ENCODE assay signal across 8 cellular contexts in genomic region chr4:56465599-56466295, GRCh38. TPM values are rescaled to one million over a fixed set of nuclear protein-coding genes. Genes with fewer than 3 reads are reported as not detected.
A peak's percentile ranks its signal among the peaks of the same experiment; 100 is the strongest.
DNase-seq lines count a peak whose midpoint lies in the region; ATAC-seq, FAIRE-seq and TF ChIP-seq lines count a peak whose summit lies in the region.

No MANE protein-coding gene starts in this region.

- no peaks in the 10 kb centered on the region for H3K27me3 Mint-ChIP-seq in activated naive CD8-positive, alpha-beta T cell

- H3K27ac ChIP-seq in A673 (ENCODE audit: low read depth, low read length, poor library complexity, severe bottlenecking) (no peak overlapping the region), HepG2 (ENCODE audit: extremely low read length, insufficient read depth, low read length) (peak overlapping the region; percentile 83)

- peaks cover 18% of the 10 kb centered on the region for H4K20me1 ChIP-seq in HepG2 (ENCODE audit: insufficient read depth, low read length)

- peaks cover 57% of the 10 kb centered on the region for H3K79me2 ChIP-seq in HepG2 (ENCODE audit: insufficient read depth, low read length)

- CTCF ChIA-PET in A673 (lab: Charles Lee), result no interaction called here
- CTCF ChIA-PET in HepG2 (lab: Yijun Ruan, JAX; ENCODE audit: low intra/inter-chr PET ratio, low total read pairs), result no interaction called here

- peak overlapping the region; percentile 98 for H3K4me3 Mint-ChIP-seq in activated naive CD8-positive, alpha-beta T cell

- peak; percentile 18 for FAIRE-seq in HepG2 (lab: Jason Lieb, UNC)

- ATAC-seq in HepG2 (peak; percentile 13), left lobe of liver (no peak)

- no peak for DNase-seq in A673 (ENCODE audit: low spot score)
- DNase-seq in HFF-Myc (ENCODE audit: extremely low read depth, low read depth), result peak; percentile 3
- no peak for DNase-seq in HepG2 (ENCODE audit: low spot score)
- DNase-seq in cerebellum (ENCODE audit: low spot score), result no peak
- no peak for DNase-seq in left lobe of liver (ENCODE audit: low spot score)
- no peak for DNase-seq in NCI-H345 (lab: John Stamatoyannopoulos, UW)
- DNase-seq in inferior parietal cortex (ENCODE audit: extremely low spot score), result no peak

- 87% methylated on average over 10 of the region's 10 CpGs for WGBS in HepG2 (ENCODE audit: low lambda C conversion rate)

- H3K4me1 Mint-ChIP-seq in activated naive CD8-positive, alpha-beta T cell (ENCODE audit: low read depth), result peaks cover 64% of the 10 kb centered on the region

- H3K27me3 ChIP-seq in A673 (replicated peaks; ENCODE audit: insufficient read depth, low read depth, low read length, poor library complexity) (no peaks in the 10 kb centered on the region), HepG2 (ENCODE audit: control insufficient read depth in 1 of 2, insufficient read depth in 2 of 2, low read length in 2 of 2) (no peaks in the 10 kb centered on the region; a peak in 1 of 5 replicates)

- intact Hi-C loops in A673 (cut with micrococcal nuclease; ENCODE audit: unreplicated experiment), result no loop called here
- intact Hi-C loops in HepG2 (cut with micrococcal nuclease; ENCODE audit: unreplicated experiment), result loop anchor here (2.0 to 5.0 kb wide), 3 partner anchors 25 to 79 kb away; no protein-coding TSS in a partner anchor

- peak overlapping the region; percentile 98; the same call in 1 of the 2 replicates for H3K9ac ChIP-seq in HepG2 (ENCODE audit: insufficient read depth, low read depth, low read length)

- H3K36me3 ChIP-seq in A673 (ENCODE audit: insufficient read depth, low read length, poor library complexity, severe bottlenecking), result peaks cover 16% of the 10 kb centered on the region
- peaks cover 0 to 16% of the 10 kb centered on the region in 2 experiments; a peak in 1 of 5 replicates for H3K36me3 ChIP-seq in HepG2 (replicated peaks in 1 of 2; ENCODE audit: control insufficient read depth in 1 of 2, insufficient read depth in 2 of 2, low read length in 2 of 2)

- BruUV-seq in A673 (replicated peaks; lab: Mats Ljungman, UMichigan), result no TSS peak
- BruUV-seq in HepG2 (replicated peaks; lab: Mats Ljungman, UMichigan), result no TSS peak

- peaks cover 14% of the 10 kb centered on the region for H3K36me3 Mint-ChIP-seq in activated naive CD8-positive, alpha-beta T cell

- TF ChIP-seq CTCF in A673 (conservative IDR thresholded peaks at IDR 0.05; ENCODE audit: low read depth, low read length) (no peak), HFF-Myc (IDR thresholded peaks at IDR 0.05; ENCODE audit: low read depth, low read length, missing control alignments) (no peak), HepG2 (CRISPR knock-in tag; IDR thresholded peaks at IDR 0.05) (no peak)

- H3K9me3 ChIP-seq in A673 (ENCODE audit: low read depth, low read length, poor library complexity, severe bottlenecking) (no peaks in the 10 kb centered on the region), HepG2 (ENCODE audit: low read length) (no peaks in the 10 kb centered on the region)

- no peaks in the 10 kb centered on the region for H3K9me3 Mint-ChIP-seq in activated naive CD8-positive, alpha-beta T cell (ENCODE audit: low read depth)

- in situ Hi-C loops in HepG2 (cut with HindIII; ENCODE audit: extremely low pct_ligation_motif_present, low pct_unique_long_range_greater_than_20kb), result no loop called here

- POLR2A ChIA-PET in A673 (lab: Charles Lee; ENCODE audit: low non-redundant PET), result no interaction called here
- POLR2A ChIA-PET in HepG2 (lab: Yijun Ruan, JAX), result interaction anchor here (1.0 to 2.8 kb wide), 7 partner anchors 8 to 79 kb away, joined by 4 to 24 read pairs (median 5); partner anchors contain the start of genes AASDH, PAICS and PPAT

- no peak overlapping the region for H2AFZ ChIP-seq in HepG2 (ENCODE audit: low read length)

- TF ChIP-seq EP300 in HepG2 (IDR thresholded peaks at IDR 0.05; ENCODE audit: low read depth in 2 of 2, low read length in 2 of 2) (no peak), HepG2 (CRISPR knock-in tag; IDR thresholded peaks at IDR 0.05; ENCODE audit: borderline replicate concordance) (no peak)

- peak overlapping the region; percentile 96 for H3K27ac Mint-ChIP-seq in activated naive CD8-positive, alpha-beta T cell

- TF ChIP-seq RAD21 in HepG2 (CRISPR knock-in tag; IDR thresholded peaks at IDR 0.05), result no peak

- H3K4me2 ChIP-seq in HepG2 (ENCODE audit: low read depth, low read length), result peak overlapping the region; percentile 80

- TF ChIP-seq POLR2A in HepG2 (IDR thresholded peaks at IDR 0.05; ENCODE audit: insufficient read depth in 1 of 2, low read depth in 2 of 2, low read length in 2 of 2), result 0 out of 4 replicates have a peak, but pooled peaks of 1 of the 2 experiments have one; percentile 23

- H3K4me3 ChIP-seq in A673 (ENCODE audit: low read depth, low read length, poor library complexity, severe bottlenecking) (peak overlapping the region; percentile 82), HFF-Myc (replicated peaks; ENCODE audit: low read depth, low read length) (peak overlapping the region; percentile 88), HepG2 (replicated peaks in 1 of 3; ENCODE audit: insufficient read depth in 1 of 3, low read depth in 2 of 3, low read length in 3 of 3) (peak overlapping the region in 2 of 3 experiments; percentile 21 to 83; a peak in 4 of 6 replicates)

- H3K4me1 ChIP-seq in A673 (ENCODE audit: insufficient read depth, low read length, poor library complexity, severe bottlenecking) (no peaks in the 10 kb centered on the region), HepG2 (ENCODE audit: insufficient read depth, low read length) (peaks cover 25% of the 10 kb centered on the region)

RNA-seq across cellular contexts. Expression of gene SRP72, which starts 1.7 kb away (rescaled TPM):
- 82.9 and 87.4 TPM in 2 replicates for total RNA-seq in A673 (2021)
- total RNA-seq in HepG2 (2016; rRNA removed; fragmentation: Illumina TruSeq; extraction: Trizol), result 75.6 and 126 TPM in 2 replicates
- 13.0 and 14.5 TPM in 2 replicates for total RNA-seq in HepG2 (2016; cell fraction: cytosol; rRNA removed; fragmentation: Illumina TruSeq; extraction: Trizol; ENCODE audit: low read depth)
- 74.7 and 123 TPM in 2 replicates for total RNA-seq in HepG2 (2016; cell fraction: insoluble cytoplasmic fraction; rRNA removed; fragmentation: Illumina TruSeq; extraction: Trizol)
- 40.7 and 48.1 TPM in 2 replicates for total RNA-seq in HepG2 (2016; cell fraction: membrane; rRNA removed; fragmentation: Illumina TruSeq; extraction: Trizol)
- total RNA-seq in HepG2 (2016; cell fraction: nucleus; rRNA removed; fragmentation: Illumina TruSeq; extraction: Trizol), result 73.8 and 86.5 TPM in 2 replicates
- 46.1 and 64.9 TPM in 2 replicates for polyA plus RNA-seq in HepG2 (2011; rRNA removed)
- 34.7 and 51.4 TPM in 2 replicates for polyA plus RNA-seq in HepG2 (2011; cell fraction: cytosol; rRNA removed)
- polyA plus RNA-seq in HepG2 (2011; cell fraction: nucleus; rRNA removed), result 23.9 and 32.9 TPM in 2 replicates
- polyA plus RNA-seq in HepG2 (2012), result 58.2 and 72.9 TPM in 2 replicates
- 14.8 and 15.2 TPM in 2 replicates for polyA plus RNA-seq in HepG2 (2016; cell fraction: cytosol; fragmentation: Illumina TruSeq; extraction: Trizol; ENCODE audit: low read depth)
- 105 and 107 TPM in 2 replicates for polyA plus RNA-seq in HepG2 (2016; cell fraction: insoluble cytoplasmic fraction; fragmentation: Illumina TruSeq; extraction: Trizol; ENCODE audit: low read depth)
- polyA plus RNA-seq in HepG2 (2016; cell fraction: membrane; fragmentation: Illumina TruSeq; extraction: Trizol; ENCODE audit: low read depth), result 27.5 and 32.0 TPM in 2 replicates
- 63.6 and 67.8 TPM in 2 replicates for polyA plus RNA-seq in HepG2 (2016; cell fraction: nucleus; fragmentation: Illumina TruSeq; extraction: Trizol; ENCODE audit: insufficient read depth, low read depth)
- polyA minus RNA-seq in HepG2 (2011; rRNA and poly(A)+ RNA removed; ENCODE audit: low replicate concordance), result 54.7 and 55.6 TPM in 2 replicates
- polyA minus RNA-seq in HepG2 (2011; cell fraction: cytosol; rRNA and poly(A)+ RNA removed), result 125 and 129 TPM in 2 replicates
- 141 and 163 TPM in 2 replicates for polyA minus RNA-seq in HepG2 (2011; cell fraction: nucleus; rRNA and poly(A)+ RNA removed)
- 66.8 TPM for total RNA-seq in cerebellum
- 40.1 TPM for total RNA-seq in left lobe of liver

RNA-seq across cellular contexts. Expression of gene PAICS, which starts 29.7 kb away (rescaled TPM):
- 190 and 209 TPM in 2 replicates for total RNA-seq in A673 (2021)
- 249 and 453 TPM in 2 replicates for total RNA-seq in HepG2 (2016; rRNA removed; fragmentation: Illumina TruSeq; extraction: Trizol)
- 32.8 and 38.2 TPM in 2 replicates for total RNA-seq in HepG2 (2016; cell fraction: cytosol; rRNA removed; fragmentation: Illumina TruSeq; extraction: Trizol; ENCODE audit: low read depth)
- 251 and 440 TPM in 2 replicates for total RNA-seq in HepG2 (2016; cell fraction: insoluble cytoplasmic fraction; rRNA removed; fragmentation: Illumina TruSeq; extraction: Trizol)
- 86.3 and 100 TPM in 2 replicates for total RNA-seq in HepG2 (2016; cell fraction: membrane; rRNA removed; fragmentation: Illumina TruSeq; extraction: Trizol)
- 120 and 133 TPM in 2 replicates for total RNA-seq in HepG2 (2016; cell fraction: nucleus; rRNA removed; fragmentation: Illumina TruSeq; extraction: Trizol)
- 165 and 241 TPM in 2 replicates for polyA plus RNA-seq in HepG2 (2011; rRNA removed)
- polyA plus RNA-seq in HepG2 (2011; cell fraction: cytosol; rRNA removed), result 131 and 167 TPM in 2 replicates
- 70.5 and 75.1 TPM in 2 replicates for polyA plus RNA-seq in HepG2 (2011; cell fraction: nucleus; rRNA removed)
- 143 and 229 TPM in 2 replicates for polyA plus RNA-seq in HepG2 (2012)
- polyA plus RNA-seq in HepG2 (2016; cell fraction: cytosol; fragmentation: Illumina TruSeq; extraction: Trizol; ENCODE audit: low read depth), result 44.9 and 45.4 TPM in 2 replicates
- polyA plus RNA-seq in HepG2 (2016; cell fraction: insoluble cytoplasmic fraction; fragmentation: Illumina TruSeq; extraction: Trizol; ENCODE audit: low read depth), result 478 and 487 TPM in 2 replicates
- 72.6 and 81.2 TPM in 2 replicates for polyA plus RNA-seq in HepG2 (2016; cell fraction: membrane; fragmentation: Illumina TruSeq; extraction: Trizol; ENCODE audit: low read depth)
- polyA plus RNA-seq in HepG2 (2016; cell fraction: nucleus; fragmentation: Illumina TruSeq; extraction: Trizol; ENCODE audit: insufficient read depth, low read depth), result 160 and 165 TPM in 2 replicates
- polyA minus RNA-seq in HepG2 (2011; rRNA and poly(A)+ RNA removed; ENCODE audit: low replicate concordance), result 99.6 and 124 TPM in 2 replicates
- 75.2 and 84.6 TPM in 2 replicates for polyA minus RNA-seq in HepG2 (2011; cell fraction: cytosol; rRNA and poly(A)+ RNA removed)
- polyA minus RNA-seq in HepG2 (2011; cell fraction: nucleus; rRNA and poly(A)+ RNA removed), result 143 TPM in 2 replicates
- total RNA-seq in cerebellum, result 27.6 TPM
- total RNA-seq in left lobe of liver, result 46.4 TPM

RNA-seq across cellular contexts. Expression of gene PPAT, which starts 30.3 kb away (rescaled TPM):
- 38.6 and 41.6 TPM in 2 replicates for total RNA-seq in A673 (2021)
- total RNA-seq in HepG2 (2016; rRNA removed; fragmentation: Illumina TruSeq; extraction: Trizol), result 62.6 and 98.4 TPM in 2 replicates
- 5.3 and 7.1 TPM in 2 replicates for total RNA-seq in HepG2 (2016; cell fraction: cytosol; rRNA removed; fragmentation: Illumina TruSeq; extraction: Trizol; ENCODE audit: low read depth)
- total RNA-seq in HepG2 (2016; cell fraction: insoluble cytoplasmic fraction; rRNA removed; fragmentation: Illumina TruSeq; extraction: Trizol), result 59.7 and 95.9 TPM in 2 replicates
- total RNA-seq in HepG2 (2016; cell fraction: membrane; rRNA removed; fragmentation: Illumina TruSeq; extraction: Trizol), result 19.1 and 23.2 TPM in 2 replicates
- total RNA-seq in HepG2 (2016; cell fraction: nucleus; rRNA removed; fragmentation: Illumina TruSeq; extraction: Trizol), result 44.4 and 47.9 TPM in 2 replicates
- polyA plus RNA-seq in HepG2 (2011; rRNA removed), result 13.7 and 16.9 TPM in 2 replicates
- polyA plus RNA-seq in HepG2 (2011; cell fraction: cytosol; rRNA removed), result 6.9 and 9.4 TPM in 2 replicates
- polyA plus RNA-seq in HepG2 (2011; cell fraction: nucleus; rRNA removed), result 5.9 and 6.3 TPM in 2 replicates
- polyA plus RNA-seq in HepG2 (2012), result 21.9 and 23.3 TPM in 2 replicates
- polyA plus RNA-seq in HepG2 (2016; cell fraction: cytosol; fragmentation: Illumina TruSeq; extraction: Trizol; ENCODE audit: low read depth), result 1.6 and 1.8 TPM in 2 replicates
- polyA plus RNA-seq in HepG2 (2016; cell fraction: insoluble cytoplasmic fraction; fragmentation: Illumina TruSeq; extraction: Trizol; ENCODE audit: low read depth), result 64.9 and 70.4 TPM in 2 replicates
- polyA plus RNA-seq in HepG2 (2016; cell fraction: membrane; fragmentation: Illumina TruSeq; extraction: Trizol; ENCODE audit: low read depth), result 6.4 and 7.7 TPM in 2 replicates
- 39.8 and 45.4 TPM in 2 replicates for polyA plus RNA-seq in HepG2 (2016; cell fraction: nucleus; fragmentation: Illumina TruSeq; extraction: Trizol; ENCODE audit: insufficient read depth, low read depth)
- 16.1 and 21.7 TPM in 2 replicates for polyA minus RNA-seq in HepG2 (2011; rRNA and poly(A)+ RNA removed; ENCODE audit: low replicate concordance)
- 11.9 and 16.3 TPM in 2 replicates for polyA minus RNA-seq in HepG2 (2011; cell fraction: cytosol; rRNA and poly(A)+ RNA removed)
- polyA minus RNA-seq in HepG2 (2011; cell fraction: nucleus; rRNA and poly(A)+ RNA removed), result 25.0 and 29.1 TPM in 2 replicates
- 13.6 TPM for total RNA-seq in cerebellum
- total RNA-seq in left lobe of liver, result 4.7 TPM

RNA-seq across cellular contexts. Expression of gene ARL9, which starts 39.8 kb away (rescaled TPM):
- total RNA-seq in A673 (2021) (0.20 and 0.24 TPM in 2 replicates), HepG2 (2016; rRNA removed; fragmentation: Illumina TruSeq; extraction: Trizol) (not detected in 2 replicates), cerebellum (3.2 TPM), left lobe of liver (0.13 TPM)
- not detected in 2 replicates for total RNA-seq in HepG2 (2016; cell fraction: cytosol; rRNA removed; fragmentation: Illumina TruSeq; extraction: Trizol; ENCODE audit: low read depth)
- total RNA-seq in HepG2 (2016; cell fraction: insoluble cytoplasmic fraction; rRNA removed; fragmentation: Illumina TruSeq; extraction: Trizol), result 0.13 TPM in 1 of 2 replicates, not detected in the other
- not detected in 2 replicates for total RNA-seq in HepG2 (2016; cell fraction: membrane; rRNA removed; fragmentation: Illumina TruSeq; extraction: Trizol)
- total RNA-seq in HepG2 (2016; cell fraction: nucleus; rRNA removed; fragmentation: Illumina TruSeq; extraction: Trizol), result not detected in 2 replicates
- not detected in 2 replicates for polyA plus RNA-seq in HepG2 (2011; rRNA removed)
- not detected in 2 replicates for polyA plus RNA-seq in HepG2 (2011; cell fraction: cytosol; rRNA removed)
- not detected in 2 replicates for polyA plus RNA-seq in HepG2 (2011; cell fraction: nucleus; rRNA removed)
- polyA plus RNA-seq in HepG2 (2012), result not detected in 2 replicates
- polyA plus RNA-seq in HepG2 (2016; cell fraction: cytosol; fragmentation: Illumina TruSeq; extraction: Trizol; ENCODE audit: low read depth), result not detected in 2 replicates
- not detected in 2 replicates for polyA plus RNA-seq in HepG2 (2016; cell fraction: insoluble cytoplasmic fraction; fragmentation: Illumina TruSeq; extraction: Trizol; ENCODE audit: low read depth)
- polyA plus RNA-seq in HepG2 (2016; cell fraction: membrane; fragmentation: Illumina TruSeq; extraction: Trizol; ENCODE audit: low read depth), result not detected in 2 replicates
- not detected in 2 replicates for polyA plus RNA-seq in HepG2 (2016; cell fraction: nucleus; fragmentation: Illumina TruSeq; extraction: Trizol; ENCODE audit: insufficient read depth, low read depth)
- polyA minus RNA-seq in HepG2 (2011; rRNA and poly(A)+ RNA removed; ENCODE audit: low replicate concordance), result not detected in 2 replicates
- not detected in 2 replicates for polyA minus RNA-seq in HepG2 (2011; cell fraction: cytosol; rRNA and poly(A)+ RNA removed)
- 0.37 TPM in 1 of 2 replicates, not detected in the other for polyA minus RNA-seq in HepG2 (2011; cell fraction: nucleus; rRNA and poly(A)+ RNA removed)
